Comparison of ENCODE assay signal across 1 cellular context in the genomic region with DNA sequence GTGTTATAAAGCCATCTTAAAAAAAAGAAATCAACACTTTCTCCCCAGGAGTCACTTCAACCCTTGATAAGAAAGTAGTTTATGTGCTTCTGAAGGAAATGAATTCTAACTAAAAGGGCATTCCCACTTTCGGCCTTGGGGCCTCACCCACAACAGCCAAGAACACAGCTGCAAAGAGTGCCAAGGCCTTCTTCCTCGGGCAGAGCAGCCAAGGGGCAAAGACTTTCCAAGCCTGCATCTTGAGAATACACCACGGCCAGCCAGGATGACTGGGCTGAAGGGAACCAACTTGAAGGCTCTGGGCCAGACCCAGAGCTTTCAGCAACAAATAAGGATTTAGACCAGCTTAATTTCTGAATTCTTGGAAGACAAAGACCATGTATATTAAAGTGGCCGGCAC.
TF ChIP-seq lines count a peak whose summit lies in the region.

No MANE protein-coding gene starts in this region.

TF ChIP-seq in WTC11, 78 proteins besides CTCF, POLR2A, EP300 and RAD21 (continued from another document):
- TF ChIP-seq, protein P1, sequence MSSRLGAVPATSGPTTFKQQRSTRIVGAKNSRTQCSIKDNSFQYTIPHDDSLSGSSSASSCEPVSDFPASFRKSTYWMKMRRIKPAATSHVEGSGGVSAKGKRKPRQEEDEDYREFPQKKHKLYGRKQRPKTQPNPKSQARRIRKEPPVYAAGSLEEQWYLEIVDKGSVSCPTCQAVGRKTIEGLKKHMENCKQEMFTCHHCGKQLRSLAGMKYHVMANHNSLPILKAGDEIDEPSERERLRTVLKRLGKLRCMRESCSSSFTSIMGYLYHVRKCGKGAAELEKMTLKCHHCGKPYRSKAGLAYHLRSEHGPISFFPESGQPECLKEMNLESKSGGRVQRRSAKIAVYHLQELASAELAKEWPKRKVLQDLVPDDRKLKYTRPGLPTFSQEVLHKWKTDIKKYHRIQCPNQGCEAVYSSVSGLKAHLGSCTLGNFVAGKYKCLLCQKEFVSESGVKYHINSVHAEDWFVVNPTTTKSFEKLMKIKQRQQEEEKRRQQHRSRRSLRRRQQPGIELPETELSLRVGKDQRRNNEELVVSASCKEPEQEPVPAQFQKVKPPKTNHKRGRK (CRISPR knock-in tag; IDR thresholded peaks at IDR 0.05; ENCODE audit: borderline replicate concordance) = no peak
- TF ChIP-seq, protein P2, sequence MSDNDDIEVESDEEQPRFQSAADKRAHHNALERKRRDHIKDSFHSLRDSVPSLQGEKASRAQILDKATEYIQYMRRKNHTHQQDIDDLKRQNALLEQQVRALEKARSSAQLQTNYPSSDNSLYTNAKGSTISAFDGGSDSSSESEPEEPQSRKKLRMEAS (CRISPR knock-in tag; IDR thresholded peaks at IDR 0.05) = no peak
- TF ChIP-seq FOXK1 (CRISPR knock-in tag; IDR thresholded peaks at IDR 0.05) (no peak), KAT7 (CRISPR knock-in tag; IDR thresholded peaks at IDR 0.05; ENCODE audit: borderline replicate concordance) (no peak), GTF2I (CRISPR knock-in tag; conservative IDR thresholded peaks at IDR 0.05) (no peak), NR3C1 (CRISPR knock-in tag; conservative IDR thresholded peaks at IDR 0.05; ENCODE audit: low read depth) (no peak), HMGA2 (CRISPR knock-in tag; IDR thresholded peaks at IDR 0.05) (no peak), JUN (CRISPR knock-in tag; IDR thresholded peaks at IDR 0.05) (no peak), ZNF263 (CRISPR knock-in tag; IDR thresholded peaks at IDR 0.05; ENCODE audit: low read depth) (no peak), ETV6 (CRISPR knock-in tag; IDR thresholded peaks at IDR 0.05) (no peak)
- TF ChIP-seq, protein P3, sequence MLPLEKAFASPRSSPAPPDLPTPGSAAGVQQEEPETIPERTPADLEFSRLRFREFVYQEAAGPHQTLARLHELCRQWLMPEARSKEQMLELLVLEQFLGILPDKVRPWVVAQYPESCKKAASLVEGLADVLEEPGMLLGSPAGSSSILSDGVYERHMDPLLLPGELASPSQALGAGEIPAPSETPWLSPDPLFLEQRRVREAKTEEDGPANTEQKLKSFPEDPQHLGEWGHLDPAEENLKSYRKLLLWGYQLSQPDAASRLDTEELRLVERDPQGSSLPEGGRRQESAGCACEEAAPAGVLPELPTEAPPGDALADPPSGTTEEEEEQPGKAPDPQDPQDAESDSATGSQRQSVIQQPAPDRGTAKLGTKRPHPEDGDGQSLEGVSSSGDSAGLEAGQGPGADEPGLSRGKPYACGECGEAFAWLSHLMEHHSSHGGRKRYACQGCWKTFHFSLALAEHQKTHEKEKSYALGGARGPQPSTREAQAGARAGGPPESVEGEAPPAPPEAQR (CRISPR knock-in tag; IDR thresholded peaks at IDR 0.05) = no peak
- TF ChIP-seq, protein P4, sequence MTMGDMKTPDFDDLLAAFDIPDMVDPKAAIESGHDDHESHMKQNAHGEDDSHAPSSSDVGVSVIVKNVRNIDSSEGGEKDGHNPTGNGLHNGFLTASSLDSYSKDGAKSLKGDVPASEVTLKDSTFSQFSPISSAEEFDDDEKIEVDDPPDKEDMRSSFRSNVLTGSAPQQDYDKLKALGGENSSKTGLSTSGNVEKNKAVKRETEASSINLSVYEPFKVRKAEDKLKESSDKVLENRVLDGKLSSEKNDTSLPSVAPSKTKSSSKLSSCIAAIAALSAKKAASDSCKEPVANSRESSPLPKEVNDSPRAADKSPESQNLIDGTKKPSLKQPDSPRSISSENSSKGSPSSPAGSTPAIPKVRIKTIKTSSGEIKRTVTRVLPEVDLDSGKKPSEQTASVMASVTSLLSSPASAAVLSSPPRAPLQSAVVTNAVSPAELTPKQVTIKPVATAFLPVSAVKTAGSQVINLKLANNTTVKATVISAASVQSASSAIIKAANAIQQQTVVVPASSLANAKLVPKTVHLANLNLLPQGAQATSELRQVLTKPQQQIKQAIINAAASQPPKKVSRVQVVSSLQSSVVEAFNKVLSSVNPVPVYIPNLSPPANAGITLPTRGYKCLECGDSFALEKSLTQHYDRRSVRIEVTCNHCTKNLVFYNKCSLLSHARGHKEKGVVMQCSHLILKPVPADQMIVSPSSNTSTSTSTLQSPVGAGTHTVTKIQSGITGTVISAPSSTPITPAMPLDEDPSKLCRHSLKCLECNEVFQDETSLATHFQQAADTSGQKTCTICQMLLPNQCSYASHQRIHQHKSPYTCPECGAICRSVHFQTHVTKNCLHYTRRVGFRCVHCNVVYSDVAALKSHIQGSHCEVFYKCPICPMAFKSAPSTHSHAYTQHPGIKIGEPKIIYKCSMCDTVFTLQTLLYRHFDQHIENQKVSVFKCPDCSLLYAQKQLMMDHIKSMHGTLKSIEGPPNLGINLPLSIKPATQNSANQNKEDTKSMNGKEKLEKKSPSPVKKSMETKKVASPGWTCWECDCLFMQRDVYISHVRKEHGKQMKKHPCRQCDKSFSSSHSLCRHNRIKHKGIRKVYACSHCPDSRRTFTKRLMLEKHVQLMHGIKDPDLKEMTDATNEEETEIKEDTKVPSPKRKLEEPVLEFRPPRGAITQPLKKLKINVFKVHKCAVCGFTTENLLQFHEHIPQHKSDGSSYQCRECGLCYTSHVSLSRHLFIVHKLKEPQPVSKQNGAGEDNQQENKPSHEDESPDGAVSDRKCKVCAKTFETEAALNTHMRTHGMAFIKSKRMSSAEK (CRISPR knock-in tag; IDR thresholded peaks at IDR 0.05; ENCODE audit: borderline replicate concordance) = no peak
- TF ChIP-seq, protein P5, sequence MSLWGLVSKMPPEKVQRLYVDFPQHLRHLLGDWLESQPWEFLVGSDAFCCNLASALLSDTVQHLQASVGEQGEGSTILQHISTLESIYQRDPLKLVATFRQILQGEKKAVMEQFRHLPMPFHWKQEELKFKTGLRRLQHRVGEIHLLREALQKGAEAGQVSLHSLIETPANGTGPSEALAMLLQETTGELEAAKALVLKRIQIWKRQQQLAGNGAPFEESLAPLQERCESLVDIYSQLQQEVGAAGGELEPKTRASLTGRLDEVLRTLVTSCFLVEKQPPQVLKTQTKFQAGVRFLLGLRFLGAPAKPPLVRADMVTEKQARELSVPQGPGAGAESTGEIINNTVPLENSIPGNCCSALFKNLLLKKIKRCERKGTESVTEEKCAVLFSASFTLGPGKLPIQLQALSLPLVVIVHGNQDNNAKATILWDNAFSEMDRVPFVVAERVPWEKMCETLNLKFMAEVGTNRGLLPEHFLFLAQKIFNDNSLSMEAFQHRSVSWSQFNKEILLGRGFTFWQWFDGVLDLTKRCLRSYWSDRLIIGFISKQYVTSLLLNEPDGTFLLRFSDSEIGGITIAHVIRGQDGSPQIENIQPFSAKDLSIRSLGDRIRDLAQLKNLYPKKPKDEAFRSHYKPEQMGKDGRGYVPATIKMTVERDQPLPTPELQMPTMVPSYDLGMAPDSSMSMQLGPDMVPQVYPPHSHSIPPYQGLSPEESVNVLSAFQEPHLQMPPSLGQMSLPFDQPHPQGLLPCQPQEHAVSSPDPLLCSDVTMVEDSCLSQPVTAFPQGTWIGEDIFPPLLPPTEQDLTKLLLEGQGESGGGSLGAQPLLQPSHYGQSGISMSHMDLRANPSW (CRISPR knock-in tag; conservative IDR thresholded peaks at IDR 0.05; ENCODE audit: low read depth) = no peak
